15 cellular contexts compared by ENCODE assay signal in genomic region chr12:105927553-105927952, GRCh38.
DNase-seq lines count a peak whose midpoint lies in the region; ATAC-seq and TF ChIP-seq lines count a peak whose summit lies in the region.
"Had no signal": no experiment of that assay in that cellular context is flagged by ENCODE, and none has a peak within 500 bp of the region (broad histone marks: within the 10 kb centered on the region; RNA-seq: fewer than 3 reads in every experiment).

No MANE protein-coding gene starts in this region.

- H4K8ac ChIP-seq in IMR-90 (ENCODE audit: low read depth in 2 of 2, low read length in 2 of 2): no peak overlapping the region

- H3K9me1 ChIP-seq in IMR-90 (ENCODE audit: insufficient read depth, low read length): peaks cover 4% of the 10 kb centered on the region

- in situ Hi-C loops in IMR-90 (cut with MboI; ENCODE audit: low sequenced_read_pairs): no loop called here

- TF ChIP-seq RAD21 in IMR-90 (IDR thresholded peaks at IDR 0.05; ENCODE audit: low read length): no peak

- H4K91ac ChIP-seq in IMR-90 (ENCODE audit: insufficient read depth, low read depth, low read length): no peak overlapping the region

- dilution Hi-C loops in IMR-90 (cut with HindIII; ENCODE audit: low sequenced_read_pairs, unreplicated experiment): no loop called here

- H3K14ac ChIP-seq in IMR-90 (replicated peaks; ENCODE audit: low read depth, low read length): no peak overlapping the region

- peak overlapping the region; percentile 51; the same call in 2 of the 3 replicates for H2BK15ac ChIP-seq in IMR-90 (ENCODE audit: low read depth, low read length)

- POLR2A ChIA-PET in IMR-90 (lab: Charles Lee; ENCODE audit: unreplicated experiment): no interaction called here

- H3K9ac ChIP-seq in IMR-90 (ENCODE audit: low read depth, low read length): no peak overlapping the region
- H3K9ac ChIP-seq: BLaER1 treated with 17β-estradiol and CSF1 and Interleukin-3, amounts not matched to agents 10 nM and 100 nM; GM23248 had no signal

- H3K27me3 ChIP-seq in IMR-90 (ENCODE audit: control insufficient read depth, insufficient read depth, low read length): no peaks in the 10 kb centered on the region
- no peaks in the 10 kb centered on the region for H3K27me3 ChIP-seq in SJCRH30
- no peaks in the 10 kb centered on the region for H3K27me3 ChIP-seq in prostate gland (replicated peaks; ENCODE audit: insufficient read depth)
- no peaks in the 10 kb centered on the region for H3K27me3 ChIP-seq in spleen (replicated peaks in 1 of 7)
- H3K27me3 ChIP-seq in right lobe of liver: no peaks in the 10 kb centered on the region
- H3K27me3 ChIP-seq: BLaER1 treated with 17β-estradiol and CSF1 and Interleukin-3, amounts not matched to agents 10 nM and 100 nM had no signal

- no peak overlapping the region for H3K4me3 ChIP-seq in IMR-90 (ENCODE audit: insufficient read depth, low read depth, low read length)
- no peak overlapping the region for H3K4me3 ChIP-seq in SJCRH30
- no peak overlapping the region for H3K4me3 ChIP-seq in prostate gland
- H3K4me3 ChIP-seq in spleen: no peak overlapping the region
- H3K4me3 ChIP-seq in right lobe of liver: no peak overlapping the region
- H3K4me3 ChIP-seq: BLaER1 treated with 17β-estradiol and CSF1 and Interleukin-3, amounts not matched to agents 10 nM and 100 nM; GM23248 had no signal

- ATAC-seq in IMR-90 (ENCODE audit: low read depth): no peak
- ATAC-seq in right lobe of liver: no peak
- ATAC-seq in HG03565 (IDR thresholded peaks at IDR 0.05; ENCODE audit: unreplicated experiment): no peak
- ATAC-seq: HCT116 had no signal

- no peak overlapping the region for H2AK9ac ChIP-seq in IMR-90 (replicated peaks; ENCODE audit: low read depth, low read length, poor library complexity)

- H2BK5ac ChIP-seq in IMR-90 (ENCODE audit: low read depth, low read length, poor library complexity, severe bottlenecking): no peak overlapping the region

- no peak for TF ChIP-seq POLR2A in IMR-90 (IDR thresholded peaks at IDR 0.05; ENCODE audit: low read depth, low read length)
- no peak for TF ChIP-seq POLR2A in prostate gland (IDR thresholded peaks at IDR 0.05)
- no peak for TF ChIP-seq POLR2A in spleen (IDR thresholded peaks at IDR 0.05)
- TF ChIP-seq POLR2A in right lobe of liver (IDR thresholded peaks at IDR 0.05): no peak

- BruUV-seq in IMR-90 (replicated peaks; lab: Mats Ljungman, UMichigan): no TSS peak

- H2BK20ac ChIP-seq in IMR-90 (ENCODE audit: low read depth, low read length): no peak overlapping the region

- no peak overlapping the region for H3K27ac ChIP-seq in IMR-90 (ENCODE audit: insufficient read depth, low read length)
- no peak overlapping the region; the same call in 1 of the 2 replicates for H3K27ac ChIP-seq in SJCRH30
- H3K27ac ChIP-seq in prostate gland: peak overlapping the region; percentile 14 to 21
- H3K27ac ChIP-seq in spleen: no peak overlapping the region
- no peak overlapping the region for H3K27ac ChIP-seq in right lobe of liver
- H3K27ac ChIP-seq: BLaER1 treated with 17β-estradiol and CSF1 and Interleukin-3, amounts not matched to agents 10 nM and 100 nM; GM23248 had no signal

- H4K5ac ChIP-seq in IMR-90 (ENCODE audit: low read depth, low read length): no peak overlapping the region

- H4K20me1 ChIP-seq in IMR-90 (ENCODE audit: insufficient read depth, low read length): no peaks in the 10 kb centered on the region
- H4K20me1 ChIP-seq: BLaER1 treated with 17β-estradiol and CSF1 and Interleukin-3, amounts not matched to agents 10 nM and 100 nM had no signal

- no peak for TF ChIP-seq CTCF in IMR-90 (conservative IDR thresholded peaks at IDR 0.05; ENCODE audit: low read depth, low read length)
- TF ChIP-seq CTCF in prostate gland (IDR thresholded peaks at IDR 0.05): no peak
- no peak for TF ChIP-seq CTCF in spleen (IDR thresholded peaks at IDR 0.05 in 8 of 11, conservative IDR thresholded peaks at IDR 0.05 in 3 of 11)
- no peak for TF ChIP-seq CTCF in right lobe of liver (IDR thresholded peaks at IDR 0.05)

- no peak overlapping the region for H2AFZ ChIP-seq in IMR-90 (replicated peaks; ENCODE audit: low read length, poor library complexity)
- H2AFZ ChIP-seq: GM23248 had no signal

- H3K36me3 ChIP-seq in IMR-90 (ENCODE audit: control insufficient read depth, insufficient read depth, low read length) (no peaks in the 10 kb centered on the region), SJCRH30 (no peaks in the 10 kb centered on the region), prostate gland (no peaks in the 10 kb centered on the region), spleen (no peaks in the 10 kb centered on the region), right lobe of liver (no peaks in the 10 kb centered on the region)
- H3K36me3 ChIP-seq: BLaER1 treated with 17β-estradiol and CSF1 and Interleukin-3, amounts not matched to agents 10 nM and 100 nM had no signal

- no peak overlapping the region for H3K4ac ChIP-seq in IMR-90 (ENCODE audit: low read depth, low read length)

- H3K4me1 ChIP-seq in IMR-90 (ENCODE audit: control insufficient read depth, insufficient read depth, low read length) (peaks cover 4% of the 10 kb centered on the region), SJCRH30 (peaks cover 10% of the 10 kb centered on the region), prostate gland (replicated peaks) (no peaks in the 10 kb centered on the region), spleen (no peaks in the 10 kb centered on the region), right lobe of liver (peaks cover 0 to 5% (median 0%) of the 10 kb centered on the region in 4 donors)

- H3K79me1 ChIP-seq in IMR-90 (ENCODE audit: low read depth in 1 of 2, low read length in 2 of 2): no peaks in the 10 kb centered on the region

- H3K56ac ChIP-seq in IMR-90 (ENCODE audit: extremely low read depth, insufficient read depth, low read length): no peak overlapping the region

- no peak overlapping the region for H2BK120ac ChIP-seq in IMR-90 (ENCODE audit: low read depth, low read length)

- intact Hi-C loops in IMR-90 (cut with micrococcal nuclease) (no loop called here), prostate gland (cut with DNase I) (no loop called here), spleen (cut with DNase I; ENCODE audit: low total_unique reads) (no loop called here), right lobe of liver (cut with DNase I) (no loop called here)

- no peak for DNase-seq in IMR-90
- DNase-seq in SJCRH30: peak; percentile 8 to 38
- peak; percentile 97 for DNase-seq in myocyte (ENCODE audit: low read depth)
- no peak for DNase-seq in prostate gland (ENCODE audit: low spot score)
- no peak for DNase-seq in spleen
- no peak for DNase-seq in HT-29 (ENCODE audit: low spot score)
- DNase-seq in right lobe of liver: no peak
- DNase-seq: ACHN; CD4-positive, CD25-positive, alpha-beta regulatory T cell; DMS53; GF-D8; GM23248 had no signal

- H3K9me3 ChIP-seq in IMR-90 (ENCODE audit: control insufficient read depth, insufficient read depth, low read length) (no peaks in the 10 kb centered on the region), SJCRH30 (replicated peaks) (peaks cover 5% of the 10 kb centered on the region; the same call in 1 of the 2 replicates), prostate gland (no peaks in the 10 kb centered on the region), spleen (no peaks in the 10 kb centered on the region), right lobe of liver (no peaks in the 10 kb centered on the region)

- CTCF ChIA-PET in IMR-90 (lab: Yijun Ruan, JAX): no interaction called here

- 100% methylated on average over 1 of the region's 4 CpGs; no CpG with 5 or more reads in 1 of the 2 experiments for WGBS in IMR-90 (ENCODE audit: extremely low coverage in 2 of 2, insufficient read length in 1 of 2), 2 experiments
- 99% methylated on average over 4 of the region's 4 CpGs for WGBS in prostate gland
- 84 to 92% (median 85%) methylated on average over 4 of the region's 4 CpGs for WGBS in spleen, 5 donors
- WGBS in right lobe of liver (ENCODE audit: insufficient coverage, low coverage, low lambda C conversion rate, missing lambda C conversion rate): 84% methylated on average over 4 of the region's 4 CpGs

- H3K23ac ChIP-seq in IMR-90 (ENCODE audit: low read depth, low read length): no peak overlapping the region

- no peak overlapping the region; the same call in 1 of the 2 replicates for H2AK5ac ChIP-seq in IMR-90 (ENCODE audit: low read depth, low read length)

- no peak overlapping the region for H3K18ac ChIP-seq in IMR-90 (ENCODE audit: low read depth, low read length)

- H3K4me2 ChIP-seq in IMR-90 (ENCODE audit: low read depth, low read length): no peak overlapping the region
- H3K4me2 ChIP-seq: BLaER1 treated with 17β-estradiol and CSF1 and Interleukin-3, amounts not matched to agents 10 nM and 100 nM had no signal

TF ChIP-seq in IMR-90, 13 proteins besides CTCF, POLR2A, EP300 and RAD21 (continues in another document):
- no peak for TF ChIP-seq MAZ (IDR thresholded peaks at IDR 0.05; ENCODE audit: borderline replicate concordance, low read depth, low read length)
- no peak for TF ChIP-seq USF2 (IDR thresholded peaks at IDR 0.05; ENCODE audit: low read depth, low read length)
- no peak for TF ChIP-seq MXI1 (IDR thresholded peaks at IDR 0.05; ENCODE audit: borderline replicate concordance, low read depth, low read length)
- TF ChIP-seq, protein P1, sequence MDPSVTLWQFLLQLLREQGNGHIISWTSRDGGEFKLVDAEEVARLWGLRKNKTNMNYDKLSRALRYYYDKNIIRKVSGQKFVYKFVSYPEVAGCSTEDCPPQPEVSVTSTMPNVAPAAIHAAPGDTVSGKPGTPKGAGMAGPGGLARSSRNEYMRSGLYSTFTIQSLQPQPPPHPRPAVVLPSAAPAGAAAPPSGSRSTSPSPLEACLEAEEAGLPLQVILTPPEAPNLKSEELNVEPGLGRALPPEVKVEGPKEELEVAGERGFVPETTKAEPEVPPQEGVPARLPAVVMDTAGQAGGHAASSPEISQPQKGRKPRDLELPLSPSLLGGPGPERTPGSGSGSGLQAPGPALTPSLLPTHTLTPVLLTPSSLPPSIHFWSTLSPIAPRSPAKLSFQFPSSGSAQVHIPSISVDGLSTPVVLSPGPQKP (IDR thresholded peaks at IDR 0.05; ENCODE audit: borderline replicate concordance, low read depth, low read length): no peak
- no peak for TF ChIP-seq BHLHE40 (IDR thresholded peaks at IDR 0.05; ENCODE audit: low read depth, low read length)
- TF ChIP-seq FOS (IDR thresholded peaks at IDR 0.05; ENCODE audit: low read depth, low read length): no peak
- no peak for TF ChIP-seq RCOR1 (IDR thresholded peaks at IDR 0.05; ENCODE audit: insufficient replicate concordance, low read length)
- no peak for TF ChIP-seq CHD1 (IDR thresholded peaks at IDR 0.05; ENCODE audit: low read depth, low read length)
- TF ChIP-seq SMC3 (IDR thresholded peaks at IDR 0.05; ENCODE audit: low read depth, low read length): no peak
- TF ChIP-seq MAFK (IDR thresholded peaks at IDR 0.05; ENCODE audit: low read depth, low read length): no peak

Comparison
In these comparisons a context has a peak if more than half of its experiments do, and no peak if none do; other contexts are left out.
1. DNase-seq: peak in SJCRH30 (2 of 2) and myocyte (single experiment); none in IMR-90 (single experiment), prostate gland (single experiment), spleen (single experiment), HT-29 (single experiment) and right lobe of liver (0 of 3).
2. H3K27ac ChIP-seq: peak in prostate gland (2 of 2); none in IMR-90 (single experiment), SJCRH30 (single experiment), spleen (0 of 8) and right lobe of liver (0 of 3).